In the genomic region with DNA sequence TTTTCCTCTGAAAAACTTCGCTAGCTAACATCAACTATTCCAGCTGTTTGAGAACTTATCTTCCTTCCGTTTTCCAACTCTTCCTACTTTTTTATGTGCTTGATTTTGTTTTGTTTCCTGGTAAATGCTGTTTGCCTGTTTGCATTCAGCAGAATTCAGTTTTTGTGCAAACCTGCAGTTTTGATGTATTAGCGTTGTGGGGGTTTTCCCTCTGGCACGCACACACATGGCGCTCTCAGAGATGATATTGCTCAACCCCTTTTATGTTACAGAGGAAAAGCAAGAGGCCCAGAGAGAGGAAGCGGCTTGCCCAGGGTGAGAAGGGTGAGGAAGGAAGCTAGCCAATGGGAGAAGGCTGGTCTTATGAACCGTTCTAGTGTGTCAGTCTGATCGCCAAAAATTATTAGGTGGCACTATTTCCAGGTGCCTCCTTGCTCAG, we compare ENCODE assay signal across 8 cellular contexts. TPM values are rescaled to one million over a fixed set of nuclear protein-coding genes. Genes with fewer than 3 reads are reported as not detected.
A peak's percentile ranks its signal among the peaks of the same experiment; 100 is the strongest.
DNase-seq lines count a peak whose midpoint lies in the region; ATAC-seq lines count a peak whose summit lies in the region.

No MANE protein-coding gene starts in this region.

- intact Hi-C loops in Right ventricle myocardium superior (cut with DNase I): no loop called here

- DNase-seq in NK-92 treated with Interleukin-12 subunit alpha and Interleukin-12 subunit beta, amount 100 ng/mL, for 24 hours (lab: John Stamatoyannopoulos, UW): peak; percentile 69
- no peak for DNase-seq in NK-92 (lab: John Stamatoyannopoulos, UW; ENCODE audit: unreplicated experiment)
- DNase-seq in RPMI8226: peak; percentile 81
- peak; percentile 79 for DNase-seq in activated effector memory CD4-positive, alpha-beta T cell treated with anti-CD3 and anti-CD28 coated beads, Interleukin-2, amount 50 U/mL, for 16 hours
- DNase-seq in Right ventricle myocardium superior: peak; percentile 56
- peak; percentile 71 for DNase-seq in pons (ENCODE audit: low spot score)
- DNase-seq in 8988T: no peak

- peak; percentile 36 for ATAC-seq in HG03354 (IDR thresholded peaks at IDR 0.05; ENCODE audit: poor library complexity, severe bottlenecking, unreplicated experiment)
- ATAC-seq in Right ventricle myocardium superior (ENCODE audit: poor library complexity): peak; percentile 83

RNA-seq across cellular contexts. Expression of a gene that starts 0.7 kb away (rescaled TPM):
- 21.9 TPM for total RNA-seq in Right ventricle myocardium superior

Comparison
In these comparisons a context has a peak if more than half of its experiments do, and no peak if none do; other contexts are left out.
1. DNase-seq: peak in NK-92 treated with Interleukin-12 subunit alpha and Interleukin-12 subunit beta, amount 100 ng/mL, for 24 hours (single experiment), RPMI8226 (single experiment), activated effector memory CD4-positive, alpha-beta T cell treated with anti-CD3 and anti-CD28 coated beads, Interleukin-2, amount 50 U/mL, for 16 hours (single experiment), Right ventricle myocardium superior (single experiment) and pons (single experiment); none in NK-92 (single experiment) and 8988T (single experiment).